In the genomic region with DNA sequence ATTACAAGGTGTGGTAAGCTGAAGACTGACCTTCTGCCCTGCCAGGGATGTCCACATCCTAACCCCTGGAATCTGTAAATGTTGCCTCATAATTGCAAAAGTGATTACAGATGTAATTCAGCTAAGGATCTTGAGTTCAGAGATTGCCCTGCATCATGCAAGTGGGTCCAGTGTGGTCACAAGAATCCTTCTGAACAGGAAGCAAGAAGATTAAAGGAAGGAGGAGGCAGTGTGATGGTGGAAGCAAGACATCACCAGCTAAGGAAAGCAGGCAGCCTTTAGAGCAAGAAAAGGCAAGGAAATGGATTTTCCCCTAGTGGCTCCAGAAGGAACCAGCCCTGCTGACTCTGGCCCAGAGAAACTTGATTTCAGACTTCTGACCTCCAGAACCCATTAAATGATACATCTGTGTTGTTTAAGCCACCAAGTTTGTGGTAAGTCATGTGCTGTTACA, we compare ENCODE assay signal across 9 cellular contexts.
A peak's percentile ranks its signal among the peaks of the same experiment; 100 is the strongest.
DNase-seq lines count a peak whose midpoint lies in the region; ATAC-seq and TF ChIP-seq lines count a peak whose summit lies in the region.
"Had no signal": no experiment of that assay in that cellular context is flagged by ENCODE, and none has a peak within 500 bp of the region (broad histone marks: within the 10 kb centered on the region; RNA-seq: fewer than 3 reads in every experiment).

No MANE protein-coding gene starts in this region.

- in situ Hi-C loops in Panc1 (cut with HindIII; ENCODE audit: low pct_unique_long_range_greater_than_20kb, low sequenced_read_pairs), result no loop called here

- no peaks in the 10 kb centered on the region; the same call in 1 of the 2 replicates for H3K4me1 ChIP-seq in Panc1 (ENCODE audit: control insufficient read depth, insufficient read depth, low read length)
- H3K4me1 ChIP-seq in thyroid gland, result peaks cover 0 to 4% of the 10 kb centered on the region in 2 donors

- H3K9me3 ChIP-seq in Panc1 (ENCODE audit: control insufficient read depth, insufficient read depth, low read depth, low read length), result no peaks in the 10 kb centered on the region
- H3K9me3 ChIP-seq in thyroid gland, result no peaks in the 10 kb centered on the region

- TF ChIP-seq POLR2A in thyroid gland (IDR thresholded peaks at IDR 0.05), result no peak

- peak; percentile 71 for ATAC-seq in Panc1
- peak; percentile 76 for ATAC-seq in sciatic nerve

- no peaks in the 10 kb centered on the region for H3K36me3 ChIP-seq in Panc1 (ENCODE audit: control insufficient read depth, insufficient read depth, low read length)
- no peaks in the 10 kb centered on the region for H3K36me3 ChIP-seq in thyroid gland

- intact Hi-C loops in Panc1 (cut with micrococcal nuclease; ENCODE audit: unreplicated experiment) (no loop called here), sciatic nerve (cut with DNase I) (loop anchor here (10.0 kb wide), 1 partner anchor 81 kb away; a partner anchor contains a TSS), thyroid gland (cut with DNase I) (no loop called here)

- TF ChIP-seq CTCF in GM12865 (IDR thresholded peaks at IDR 0.05; ENCODE audit: insufficient read depth, low read depth, low read length, missing control alignments), result peak; percentile 32
- peak; percentile 36; the same call in 1 of the 2 replicates for TF ChIP-seq CTCF in Panc1 (IDR thresholded peaks at IDR 0.05)
- TF ChIP-seq CTCF in fibroblast of pulmonary artery (IDR thresholded peaks at IDR 0.05; ENCODE audit: low read length, missing control alignments), result peak; percentile 49
- peak in 2 of 6 experiments; percentile 4 to 12 for TF ChIP-seq CTCF in thyroid gland (IDR thresholded peaks at IDR 0.05)

- H3K27me3 ChIP-seq in Panc1 (ENCODE audit: control insufficient read depth, insufficient read depth, low read length) (no peaks in the 10 kb centered on the region), thyroid gland (no peaks in the 10 kb centered on the region)

- POLR2A ChIA-PET in Panc1 (lab: Charles Lee), result no interaction called here

- BruUV-seq in Panc1 (replicated peaks; lab: Mats Ljungman, UMichigan), result no TSS peak

- DNase-seq in GM12865 (ENCODE audit: low read depth) (peak; percentile 45), Panc1 (ENCODE audit: low read depth, low spot score) (no peak), fibroblast of pulmonary artery (ENCODE audit: low read depth) (peak; percentile 44), sciatic nerve (ENCODE audit: low spot score) (no peak), ecto neural progenitor cell (ENCODE audit: low spot score) (no peak), thyroid gland (no peak), NCI-H69 (lab: John Stamatoyannopoulos, UW) (no peak), DMS53 treated with DMSO at 0.1 percent for 48 hours (lab: John Stamatoyannopoulos, UW; ENCODE audit: unreplicated experiment) (no peak)
- DNase-seq: cerebellar nuclear complex had no signal

- no peak overlapping the region for H3K27ac ChIP-seq in Panc1 (ENCODE audit: low read length)
- no peak overlapping the region for H3K27ac ChIP-seq in thyroid gland

- CTCF ChIA-PET in Panc1 (lab: Charles Lee), result interaction anchor here (0.6 kb wide), 1 partner anchor 140 kb away, joined by 3 read pairs; no protein-coding TSS in a partner anchor

- no peak overlapping the region for H3K4me3 ChIP-seq in GM12865 (ENCODE audit: low read depth, low read length)
- no peak overlapping the region for H3K4me3 ChIP-seq in Panc1 (ENCODE audit: low read depth in 2 of 2, low read length in 2 of 2)
- no peak overlapping the region for H3K4me3 ChIP-seq in fibroblast of pulmonary artery (replicated peaks; ENCODE audit: low read depth, low read length)
- no peak overlapping the region for H3K4me3 ChIP-seq in thyroid gland (replicated peaks in 1 of 3)

Comparison
In these comparisons a context has a peak if more than half of its experiments do, and no peak if none do; other contexts are left out.
1. DNase-seq: peak in GM12865 (single experiment) and fibroblast of pulmonary artery (single experiment); none in Panc1 (single experiment), sciatic nerve (single experiment), ecto neural progenitor cell (single experiment), thyroid gland (0 of 2), NCI-H69 (single experiment) and DMS53 treated with DMSO at 0.1 percent for 48 hours (single experiment).